9 cellular contexts compared by ENCODE assay signal in the genomic region with DNA sequence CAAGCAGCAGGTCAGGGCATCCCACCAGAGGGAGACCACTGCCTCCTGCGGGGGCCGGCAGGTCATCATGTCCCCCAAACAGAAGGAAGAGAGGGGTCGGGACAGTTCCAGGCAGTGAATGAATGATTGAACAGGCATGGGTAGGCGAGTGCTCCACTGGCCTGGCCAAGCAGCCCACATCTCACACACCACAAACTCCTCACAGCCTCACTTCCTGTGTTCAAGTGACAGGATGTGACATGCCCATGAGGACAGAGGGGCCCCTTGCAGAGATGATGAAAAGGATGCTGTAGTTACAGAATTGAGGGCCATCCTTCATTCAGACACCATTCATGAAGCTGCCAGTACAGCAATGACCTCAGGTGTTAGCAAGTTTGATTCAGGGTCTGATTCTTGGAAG. TPM values are rescaled to one million over a fixed set of nuclear protein-coding genes. Genes with fewer than 3 reads are reported as not detected.
A peak's percentile ranks its signal among the peaks of the same experiment; 100 is the strongest.
DNase-seq lines count a peak whose midpoint lies in the region; ATAC-seq, FAIRE-seq and TF ChIP-seq lines count a peak whose summit lies in the region.
"Had no signal": no experiment of that assay in that cellular context is flagged by ENCODE, and none has a peak within 500 bp of the region (broad histone marks: within the 10 kb centered on the region; RNA-seq: fewer than 3 reads in every experiment).

No MANE protein-coding gene starts in this region.

- POLR2A ChIA-PET in HepG2 (lab: Yijun Ruan, JAX) (no interaction called here), SK-N-SH (lab: Yijun Ruan, JAX) (no interaction called here)

- H2AFZ ChIP-seq in HepG2 (ENCODE audit: low read length) (no peak overlapping the region), SK-N-SH (ENCODE audit: low read depth) (no peak overlapping the region)

- H3K4me3 Mint-ChIP-seq in IgD-negative memory B cell: peak overlapping the region; percentile 21 to 80 (median 63)

- H3K9me2 ChIP-seq in SK-N-SH: no peaks in the 10 kb centered on the region

- H3K4me1 ChIP-seq in right lobe of liver (no peaks in the 10 kb centered on the region), HepG2 (ENCODE audit: insufficient read depth, low read length) (peaks cover 9% of the 10 kb centered on the region; the same call in 1 of the 2 replicates), SK-N-SH (ENCODE audit: control insufficient read depth in 1 of 2, insufficient read depth in 2 of 2, low read depth in 1 of 2, low read length in 1 of 2) (peaks cover 0 to 57% of the 10 kb centered on the region in 2 experiments; a peak in 1 of 4 replicates)

- H3K9me3 ChIP-seq in right lobe of liver (no peaks in the 10 kb centered on the region), HepG2 (ENCODE audit: low read length) (no peaks in the 10 kb centered on the region), SK-N-SH (no peaks in the 10 kb centered on the region)

- H4K20me1 ChIP-seq in HepG2 (ENCODE audit: insufficient read depth, low read length) (0 out of 2 replicates have a peak, but pooled peaks cover 5% of the 10 kb centered on the region), SK-N-SH (ENCODE audit: insufficient read depth) (no peaks in the 10 kb centered on the region)

- H3K27ac Mint-ChIP-seq in IgD-negative memory B cell: peak overlapping the region; percentile 80 to 95 (median 91)

- no peak for FAIRE-seq in HepG2 (lab: Jason Lieb, UNC)

- peaks cover 9% of the 10 kb centered on the region for H3K36me3 Mint-ChIP-seq in IgD-negative memory B cell

- intact Hi-C loops in right lobe of liver (cut with DNase I): no loop called here
- intact Hi-C loops in HepG2 (cut with micrococcal nuclease; ENCODE audit: unreplicated experiment): no loop called here

- no peak for TF ChIP-seq CTCF in right lobe of liver (IDR thresholded peaks at IDR 0.05)
- TF ChIP-seq CTCF in HepG2 (CRISPR knock-in tag; IDR thresholded peaks at IDR 0.05): no peak
- no peak for TF ChIP-seq CTCF in SK-N-SH (IDR thresholded peaks at IDR 0.05)

- H3K9ac ChIP-seq in HepG2 (ENCODE audit: insufficient read depth, low read depth, low read length): no peak overlapping the region
- no peak overlapping the region for H3K9ac ChIP-seq in SK-N-SH

- H3K27ac ChIP-seq in right lobe of liver: no peak overlapping the region
- no peak overlapping the region for H3K27ac ChIP-seq in HepG2 (ENCODE audit: extremely low read length, insufficient read depth, low read length)
- no peak overlapping the region; a peak in 1 of 4 replicates for H3K27ac ChIP-seq in SK-N-SH (ENCODE audit: low read depth in 2 of 2, low read length in 1 of 2)

- no peak overlapping the region for H3K4me2 ChIP-seq in HepG2 (ENCODE audit: low read depth, low read length)
- no peak overlapping the region for H3K4me2 ChIP-seq in SK-N-SH

- peaks cover 6% of the 10 kb centered on the region for H3F3A ChIP-seq in SK-N-SH (replicated peaks; ENCODE audit: insufficient read depth)

- H3K27me3 Mint-ChIP-seq in IgD-negative memory B cell: peaks cover 3% of the 10 kb centered on the region

- H3K4me1 Mint-ChIP-seq in IgD-negative memory B cell: peaks cover 43 to 58% (median 47%) of the 10 kb centered on the region in 3 donors

- TF ChIP-seq RAD21 in HepG2 (CRISPR knock-in tag; IDR thresholded peaks at IDR 0.05) (no peak), SK-N-SH (IDR thresholded peaks at IDR 0.05; ENCODE audit: low read length) (no peak)

- TF ChIP-seq POLR2A in right lobe of liver (IDR thresholded peaks at IDR 0.05) (no peak), HepG2 (IDR thresholded peaks at IDR 0.05; ENCODE audit: insufficient read depth in 1 of 2, low read depth in 2 of 2, low read length in 2 of 2) (no peak)

- no peaks in the 10 kb centered on the region for H3K36me3 ChIP-seq in right lobe of liver
- H3K36me3 ChIP-seq in HepG2 (replicated peaks in 1 of 2; ENCODE audit: control insufficient read depth in 1 of 2, insufficient read depth in 2 of 2, low read length in 2 of 2): peaks cover 0 to 3% of the 10 kb centered on the region in 2 experiments; a peak in 1 of 5 replicates
- no peaks in the 10 kb centered on the region for H3K36me3 ChIP-seq in SK-N-SH (replicated peaks in 1 of 2; ENCODE audit: control insufficient read depth in 1 of 2, insufficient read depth in 2 of 2, low read length in 1 of 2)

- no peaks in the 10 kb centered on the region for H3K27me3 ChIP-seq in right lobe of liver
- H3K27me3 ChIP-seq in HepG2 (ENCODE audit: control insufficient read depth in 1 of 2, insufficient read depth in 2 of 2, low read length in 2 of 2): no peaks in the 10 kb centered on the region
- peaks cover 10% of the 10 kb centered on the region for H3K27me3 ChIP-seq in SK-N-SH (ENCODE audit: insufficient read depth)

- CTCF ChIA-PET in HepG2 (lab: Yijun Ruan, JAX; ENCODE audit: low intra/inter-chr PET ratio, low total read pairs) (no interaction called here), SK-N-SH (lab: Yijun Ruan, JAX) (interaction anchor here (1.6 to 2.1 kb wide), 2 partner anchors 22 to 42 kb away, joined by 3 to 8 read pairs; no protein-coding TSS in a partner anchor)

- no peak overlapping the region for H3K4me3 ChIP-seq in right lobe of liver
- no peak overlapping the region for H3K4me3 ChIP-seq in HepG2 (replicated peaks in 1 of 3; ENCODE audit: insufficient read depth in 1 of 3, low read depth in 2 of 3, low read length in 3 of 3)
- H3K4me3 ChIP-seq in SK-N-SH (ENCODE audit: low read depth in 2 of 2, low read length in 1 of 2): no peak overlapping the region

- no peak for TF ChIP-seq EP300 in HepG2 (IDR thresholded peaks at IDR 0.05; ENCODE audit: low read depth in 2 of 2, low read length in 2 of 2)
- no peak for TF ChIP-seq EP300 in HepG2 (CRISPR knock-in tag; IDR thresholded peaks at IDR 0.05; ENCODE audit: borderline replicate concordance)
- TF ChIP-seq EP300 in SK-N-SH (IDR thresholded peaks at IDR 0.05; ENCODE audit: borderline replicate concordance in 1 of 2, low read depth in 1 of 2, low read length in 1 of 2): no peak

- H3K79me2 ChIP-seq in HepG2 (ENCODE audit: insufficient read depth, low read length): no peaks in the 10 kb centered on the region
- no peaks in the 10 kb centered on the region for H3K79me2 ChIP-seq in SK-N-SH (ENCODE audit: insufficient read depth)

- no TSS peak for BruUV-seq in HepG2 (replicated peaks; lab: Mats Ljungman, UMichigan)

- DNase-seq in right lobe of liver (no peak), HepG2 (ENCODE audit: low spot score) (no peak), amniotic stem cell (lab: John Stamatoyannopoulos, UW) (no peak), SK-N-SH (no peak)
- DNase-seq in activated effector memory CD4-positive, alpha-beta T cell treated with Interleukin-2 at 50 U/mL for 16 hours: peak; percentile 25
- DNase-seq in stimulated activated naive CD4-positive, alpha-beta T cell treated with Interleukin-2 at 50 U/mL for 16 hours (lab: John Stamatoyannopoulos, UW): peak; percentile 11
- DNase-seq: left cardiac atrium had no signal

- ATAC-seq in right lobe of liver (peak; percentile 13 to 48 (median 26)), HepG2 (no peak), HG02571 (IDR thresholded peaks at IDR 0.05; ENCODE audit: unreplicated experiment) (no peak)

- no peaks in the 10 kb centered on the region for H3K9me3 Mint-ChIP-seq in IgD-negative memory B cell

- WGBS in right lobe of liver (ENCODE audit: insufficient coverage, low coverage, low lambda C conversion rate, missing lambda C conversion rate): 100% methylated on average over 1 of the region's 4 CpGs
- WGBS in HepG2 (ENCODE audit: low lambda C conversion rate): 100% methylated on average over 3 of the region's 4 CpGs
- 82% methylated on average over 4 of the region's 4 CpGs for WGBS in SK-N-SH (ENCODE audit: low lambda C conversion rate)

- in situ Hi-C loops in HepG2 (cut with HindIII; ENCODE audit: extremely low pct_ligation_motif_present, low pct_unique_long_range_greater_than_20kb): no loop called here

TF ChIP-seq in HepG2, 621 proteins besides CTCF, POLR2A, EP300 and RAD21 (continues in another document):
- TF ChIP-seq MXD4 (CRISPR knock-in tag; IDR thresholded peaks at IDR 0.05) (no peak), NR2F1 (CRISPR knock-in tag; IDR thresholded peaks at IDR 0.05) (no peak), ZNF101 (CRISPR knock-in tag; IDR thresholded peaks at IDR 0.05; ENCODE audit: borderline replicate concordance, low read depth) (no peak)

TF ChIP-seq in SK-N-SH, 30 proteins besides CTCF, POLR2A, EP300 and RAD21 (continues in another document):
- TF ChIP-seq FOXJ3 (CRISPR knock-in tag; IDR thresholded peaks at IDR 0.05) (no peak), NRF1 (IDR thresholded peaks at IDR 0.05; ENCODE audit: low read depth, low read length) (no peak), FOXM1 (IDR thresholded peaks at IDR 0.05; ENCODE audit: low read depth) (no peak), RFX5 (IDR thresholded peaks at IDR 0.05; ENCODE audit: low read length) (no peak), NFIC (IDR thresholded peaks at IDR 0.05; ENCODE audit: borderline replicate concordance) (no peak), TEAD4 (IDR thresholded peaks at IDR 0.05; ENCODE audit: borderline replicate concordance, insufficient read depth) (no peak)

RNA-seq across cellular contexts. Expression of gene IQSEC1, which starts 3.7 kb away (rescaled TPM):
- total RNA-seq in right lobe of liver (10 to 100 TPM; 32.1 to 61.3 (median 48.9) TPM), HepG2 (2016; rRNA removed; fragmentation: Illumina TruSeq; extraction: Trizol) (17.4 and 24.2 TPM in 2 replicates)
- total RNA-seq in HepG2 (2016; cell fraction: cytosol; rRNA removed; fragmentation: Illumina TruSeq; extraction: Trizol; ENCODE audit: low read depth): 12.3 and 12.9 TPM in 2 replicates
- total RNA-seq in HepG2 (2016; cell fraction: insoluble cytoplasmic fraction; rRNA removed; fragmentation: Illumina TruSeq; extraction: Trizol): 17.6 and 20.3 TPM in 2 replicates
- 25.6 and 28.9 TPM in 2 replicates for total RNA-seq in HepG2 (2016; cell fraction: membrane; rRNA removed; fragmentation: Illumina TruSeq; extraction: Trizol)
- total RNA-seq in HepG2 (2016; cell fraction: nucleus; rRNA removed; fragmentation: Illumina TruSeq; extraction: Trizol): 26.8 and 29.4 TPM in 2 replicates
- polyA plus RNA-seq in HepG2 (2011; rRNA removed) (20.2 and 24.5 TPM in 2 replicates), IgD-negative memory B cell (52.5 TPM), SK-N-SH (2012; rRNA removed) (4.4 and 6.2 TPM in 2 replicates)
- polyA plus RNA-seq in HepG2 (2011; cell fraction: cytosol; rRNA removed): 11.4 and 12.7 TPM in 2 replicates
- 77.1 and 100 TPM in 2 replicates for polyA plus RNA-seq in HepG2 (2011; cell fraction: nucleus; rRNA removed)
- 40.4 and 47.7 TPM in 2 replicates for polyA plus RNA-seq in HepG2 (2012)
- polyA plus RNA-seq in HepG2 (2016; cell fraction: cytosol; fragmentation: Illumina TruSeq; extraction: Trizol; ENCODE audit: low read depth): 3.1 and 3.4 TPM in 2 replicates
- 23.2 and 33.8 TPM in 2 replicates for polyA plus RNA-seq in HepG2 (2016; cell fraction: insoluble cytoplasmic fraction; fragmentation: Illumina TruSeq; extraction: Trizol; ENCODE audit: low read depth)
- polyA plus RNA-seq in HepG2 (2016; cell fraction: membrane; fragmentation: Illumina TruSeq; extraction: Trizol; ENCODE audit: low read depth): 13.5 and 17.5 TPM in 2 replicates
- polyA plus RNA-seq in HepG2 (2016; cell fraction: nucleus; fragmentation: Illumina TruSeq; extraction: Trizol; ENCODE audit: insufficient read depth, low read depth): 57.5 and 60.4 TPM in 2 replicates
- polyA minus RNA-seq in HepG2 (2011; rRNA and poly(A)+ RNA removed; ENCODE audit: low replicate concordance): 6.5 and 33.0 TPM in 2 replicates
- 25.6 and 30.7 TPM in 2 replicates for polyA minus RNA-seq in HepG2 (2011; cell fraction: cytosol; rRNA and poly(A)+ RNA removed)
- 49.3 and 52.3 TPM in 2 replicates for polyA minus RNA-seq in HepG2 (2011; cell fraction: nucleus; rRNA and poly(A)+ RNA removed)
- polyA plus RNA-seq in SK-N-SH (2012; cell fraction: cytosol; rRNA removed): 4.2 and 5.9 TPM in 2 replicates
- 23.8 and 26.1 TPM in 2 replicates for polyA plus RNA-seq in SK-N-SH (2012; cell fraction: nucleus; rRNA removed)

Comparison
In these comparisons a context has a peak if more than half of its experiments do, and no peak if none do; other contexts are left out.
1. ATAC-seq: peak in right lobe of liver (4 of 4); none in HepG2 (single experiment) and HG02571 (single experiment).
2. DNase-seq: peak in activated effector memory CD4-positive, alpha-beta T cell treated with Interleukin-2 at 50 U/mL for 16 hours (single experiment) and stimulated activated naive CD4-positive, alpha-beta T cell treated with Interleukin-2 at 50 U/mL for 16 hours (single experiment); none in right lobe of liver (0 of 3), HepG2 (single experiment), amniotic stem cell (single experiment) and SK-N-SH (single experiment).